Comparison of ENCODE assay signal across 11 cellular contexts in the genomic region with DNA sequence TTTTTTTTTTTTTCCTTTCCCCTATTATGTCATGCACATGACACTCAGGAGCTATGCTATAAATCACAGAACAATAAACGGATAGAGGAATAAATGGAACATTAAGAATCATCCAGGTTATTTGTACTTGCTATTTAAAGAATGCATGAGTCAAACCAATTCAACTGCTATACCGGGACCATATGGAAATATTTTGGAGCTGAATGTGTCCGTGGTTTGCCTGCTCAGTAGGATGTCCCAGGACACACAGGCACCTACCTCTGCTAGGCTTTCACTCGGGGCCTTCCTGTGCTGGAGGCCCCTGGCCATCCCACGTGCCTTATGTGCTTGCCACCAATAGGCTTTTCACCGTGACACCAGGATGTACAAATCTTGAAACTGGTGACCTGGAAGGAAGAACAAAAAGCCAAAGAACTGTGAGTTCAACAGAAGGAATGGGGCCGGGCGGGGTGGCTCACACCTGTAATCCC. TPM values are rescaled to one million over a fixed set of nuclear protein-coding genes. Genes with fewer than 3 reads are reported as not detected.
DNase-seq lines count a peak whose midpoint lies in the region; ATAC-seq and TF ChIP-seq lines count a peak whose summit lies in the region.
"Had no signal": no experiment of that assay in that cellular context is flagged by ENCODE, and none has a peak within 500 bp of the region (broad histone marks: within the 10 kb centered on the region; RNA-seq: fewer than 3 reads in every experiment).

No MANE protein-coding gene starts in this region.

- in situ Hi-C loops in ACHN (cut with HindIII; ENCODE audit: low pct_ligation_motif_present, low pct_unique_long_range_greater_than_20kb, low sequenced_read_pairs) (no loop called here), T47D (cut with HindIII; ENCODE audit: low pct_unique_long_range_greater_than_20kb, low sequenced_read_pairs) (no loop called here)

- DNase-seq in ACHN (peak; percentile 96), HT-29 (ENCODE audit: low spot score) (peak; percentile 58), T47D (ENCODE audit: low read depth in 1 of 2, low spot score in 1 of 2) (peak; percentile 46 to 53), right lobe of liver (no peak), iPS-NIHi7 (ENCODE audit: extremely low spot score) (no peak), D341Med (ENCODE audit: low spot score) (no peak)
- DNase-seq: GOT3, NCI-H1694 had no signal

- H3K27ac ChIP-seq in right lobe of liver = peak overlapping the region; percentile 47 to 61 (median 52)

- intact Hi-C loops in right lobe of liver (cut with DNase I) = no loop called here

- no peak for TF ChIP-seq CTCF in right lobe of liver (IDR thresholded peaks at IDR 0.05)

- ATAC-seq in right lobe of liver (peak in 3 of 4 donors; percentile 4 to 59 (median 20)), GM21825 (IDR thresholded peaks at IDR 0.05; ENCODE audit: unreplicated experiment) (no peak), HG03378 (IDR thresholded peaks at IDR 0.05; ENCODE audit: unreplicated experiment) (no peak)

- TF ChIP-seq POLR2A in right lobe of liver (IDR thresholded peaks at IDR 0.05) = peak; percentile 20

- H3K27me3 ChIP-seq in right lobe of liver = no peaks in the 10 kb centered on the region
- H3K27me3 ChIP-seq: hepatocyte had no signal

- H3K36me3 ChIP-seq in right lobe of liver = no peaks in the 10 kb centered on the region

- no peak overlapping the region for H3K4me3 ChIP-seq in right lobe of liver
- H3K4me3 ChIP-seq: hepatocyte had no signal

- WGBS in right lobe of liver (ENCODE audit: insufficient coverage, low coverage, low lambda C conversion rate, missing lambda C conversion rate) = 45% methylated on average over 7 of the region's 8 CpGs

- peaks cover 0 to 5% (median 1%) of the 10 kb centered on the region in 4 donors for H3K4me1 ChIP-seq in right lobe of liver

- no peaks in the 10 kb centered on the region for H3K9me3 ChIP-seq in right lobe of liver

RNA-seq across cellular contexts. Expression of gene SEC14L1, which starts 15.3 kb away (rescaled TPM):
- 13.9 and 16.1 TPM in 2 replicates for total RNA-seq in HT-29 (2014; rRNA removed; shearing (Covaris generic))
- total RNA-seq in right lobe of liver = 10 to 100 TPM; 21.5 to 44.4 (median 24.9) TPM

Comparison
In these comparisons a context has a peak if more than half of its experiments do, and no peak if none do; other contexts are left out.
1. DNase-seq: peak in ACHN (single experiment), HT-29 (single experiment) and T47D (2 of 2); none in right lobe of liver (0 of 3), iPS-NIHi7 (single experiment) and D341Med (single experiment).
2. ATAC-seq: peak in right lobe of liver (3 of 4); none in GM21825 (single experiment) and HG03378 (single experiment).